Comparison of ENCODE assay signal across 10 cellular contexts in genomic region chr17:41837761-41838538, GRCh38. TPM values are rescaled to one million over a fixed set of nuclear protein-coding genes. Genes with fewer than 3 reads are reported as not detected.
A peak's percentile ranks its signal among the peaks of the same experiment; 100 is the strongest.
DNase-seq lines count a peak whose midpoint lies in the region; ATAC-seq and TF ChIP-seq lines count a peak whose summit lies in the region.
"Had no signal": no experiment of that assay in that cellular context is flagged by ENCODE, and none has a peak within 500 bp of the region (broad histone marks: within the 10 kb centered on the region; RNA-seq: fewer than 3 reads in every experiment).

Gene KLHL10, plus strand, starts transcription at chr17:41837825. Its CDS starts 108 bp downstream, at chr17:41837933.

- DNase-seq in T-helper 1 cell (no peak), WTC11 (ENCODE audit: low spot score) (no peak), spleen (no peak), mesenteric fat pad (ENCODE audit: low spot score) (no peak), NAMALWA (ENCODE audit: low spot score) (no peak)
- DNase-seq in effector CD4-positive, alpha-beta T cell: no peak
- DNase-seq: 8988T had no signal

- peak within 1 kb of the TSS; percentile 73 for H3K4me3 Mint-ChIP-seq in T-helper 1 cell treated with Interleukin-12 subunit alpha and Interleukin-12 subunit beta and Interleukin-4 antibody, amounts not matched to agents 30 μg/mL and 1 μg/mL, for 36 hours
- peak within 1 kb of the TSS; percentile 77 for H3K4me3 Mint-ChIP-seq in WTC11

- H3K9me3 ChIP-seq in iPS-18a (ENCODE audit: control insufficient read depth, low read depth, low read length) (no peaks in the 10 kb centered on the region), spleen (no peaks in the 10 kb centered on the region)

- CTCF ChIA-PET in WTC11 (lab: Charles Lee): interaction anchor here (0.6 to 1.4 kb wide), 6 partner anchors 26 to 357 kb away, joined by 3 to 7 read pairs (median 3); partner anchors contain the start of genes JUP, ODAD4 and P3H4

- H3K27me3 Mint-ChIP-seq in T-helper 1 cell treated with Interleukin-12 subunit alpha and Interleukin-12 subunit beta and Interleukin-4 antibody, amounts not matched to agents 30 μg/mL and 1 μg/mL, for 36 hours (ENCODE audit: low read depth): peaks cover 5% of the 10 kb centered on the region
- peaks cover 14% of the 10 kb centered on the region for H3K27me3 Mint-ChIP-seq in WTC11 (ENCODE audit: low read depth)

- TF ChIP-seq CTCF in WTC11 (IDR thresholded peaks at IDR 0.05) (no peak), spleen (IDR thresholded peaks at IDR 0.05 in 8 of 11, conservative IDR thresholded peaks at IDR 0.05 in 3 of 11) (no peak)

- H3K36me3 ChIP-seq in iPS-18a (ENCODE audit: control insufficient read depth, low read depth, low read length) (peaks cover 11% of the 10 kb centered on the region), spleen (peaks cover 0 to 9% (median 0%) of the 10 kb centered on the region in 6 donors)

- H3K4me1 ChIP-seq in iPS-18a (ENCODE audit: control insufficient read depth, low read depth, low read length) (peaks cover 5% of the 10 kb centered on the region), spleen (peaks cover 4 to 23% (median 18%) of the 10 kb centered on the region in 6 donors)

- peak within 1 kb of the TSS; percentile 79 for H3K4me3 ChIP-seq in iPS-18a (ENCODE audit: low read length)
- peak within 1 kb of the TSS in 5 of 8 donors; percentile 81 to 93 (median 83) for H3K4me3 ChIP-seq in spleen

- POLR2A ChIA-PET in WTC11 (lab: Charles Lee): interaction anchor here (0.5 to 1.7 kb wide), 3 partner anchors 14 to 1154 kb away, joined by 3 to 4 read pairs (median 4); partner anchors contain the start of gene P3H4

- no peak within 1 kb of the TSS for H3K9ac ChIP-seq in iPS-18a (ENCODE audit: low read length)

- no peak for ATAC-seq in WTC11

- H3K27me3 ChIP-seq in iPS-18a (ENCODE audit: control insufficient read depth, insufficient read depth, low read length) (peaks cover 7% of the 10 kb centered on the region), spleen (replicated peaks in 1 of 7) (peaks cover 0 to 8% (median 0%) of the 10 kb centered on the region in 7 donors)

- no peaks in the 10 kb centered on the region for H3K9me3 Mint-ChIP-seq in T-helper 1 cell treated with Interleukin-12 subunit alpha and Interleukin-12 subunit beta and Interleukin-4 antibody, amounts not matched to agents 30 μg/mL and 1 μg/mL, for 36 hours
- no peaks in the 10 kb centered on the region for H3K9me3 Mint-ChIP-seq in WTC11

- H3K27ac Mint-ChIP-seq in T-helper 1 cell treated with Interleukin-12 subunit alpha and Interleukin-12 subunit beta and Interleukin-4 antibody, amounts not matched to agents 30 μg/mL and 1 μg/mL, for 36 hours: no peak within 1 kb of the TSS
- H3K27ac Mint-ChIP-seq in WTC11: no peak within 1 kb of the TSS

- H3K36me3 Mint-ChIP-seq in T-helper 1 cell treated with Interleukin-12 subunit alpha and Interleukin-12 subunit beta and Interleukin-4 antibody, amounts not matched to agents 30 μg/mL and 1 μg/mL, for 36 hours (ENCODE audit: low read depth): no peaks in the 10 kb centered on the region
- H3K36me3 Mint-ChIP-seq in WTC11: peaks cover 8% of the 10 kb centered on the region

- no peak within 1 kb of the TSS for H3K27ac ChIP-seq in iPS-18a (ENCODE audit: low read length)
- H3K27ac ChIP-seq in spleen: no peak within 1 kb of the TSS

- peaks cover 11% of the 10 kb centered on the region for H3K4me1 Mint-ChIP-seq in T-helper 1 cell treated with Interleukin-12 subunit alpha and Interleukin-12 subunit beta and Interleukin-4 antibody, amounts not matched to agents 30 μg/mL and 1 μg/mL, for 36 hours (ENCODE audit: low read depth)
- peaks cover 9% of the 10 kb centered on the region for H3K4me1 Mint-ChIP-seq in WTC11

- TF ChIP-seq POLR2A in spleen (IDR thresholded peaks at IDR 0.05): no peak

- intact Hi-C loops in spleen (cut with DNase I; ENCODE audit: low total_unique reads): no loop called here

- WGBS in spleen, 5 donors: 90 to 92% (median 91%) methylated on average over 14 to 15 of the region's 15 CpGs

TF ChIP-seq in WTC11, 78 proteins besides CTCF, POLR2A, EP300 and RAD21:
- TF ChIP-seq GABPB1 (CRISPR knock-in tag; IDR thresholded peaks at IDR 0.05): peak; percentile 50; the same call in 1 of the 2 replicates
- TF ChIP-seq ETV6 (CRISPR knock-in tag; IDR thresholded peaks at IDR 0.05): no peak

RNA-seq across cellular contexts. Expression of gene KLHL10, which starts in this region (rescaled TPM):
- total RNA-seq in WTC11 (2021) (0.14 to 0.35 TPM (median 0.14 TPM) in 3 replicates), spleen (1 to 10 TPM in 1 of 7 donors, under 1 TPM in 1, not detected in 5; 0.60 to 2.1 TPM), mesenteric fat pad (0.74 TPM)
- polyA plus RNA-seq in spleen: under 1 TPM; 0.03 to 0.20 (median 0.05) TPM
- total RNA-seq: H4 had no signal
